ENCODE assay signal across 16 cellular contexts in the genomic region with DNA sequence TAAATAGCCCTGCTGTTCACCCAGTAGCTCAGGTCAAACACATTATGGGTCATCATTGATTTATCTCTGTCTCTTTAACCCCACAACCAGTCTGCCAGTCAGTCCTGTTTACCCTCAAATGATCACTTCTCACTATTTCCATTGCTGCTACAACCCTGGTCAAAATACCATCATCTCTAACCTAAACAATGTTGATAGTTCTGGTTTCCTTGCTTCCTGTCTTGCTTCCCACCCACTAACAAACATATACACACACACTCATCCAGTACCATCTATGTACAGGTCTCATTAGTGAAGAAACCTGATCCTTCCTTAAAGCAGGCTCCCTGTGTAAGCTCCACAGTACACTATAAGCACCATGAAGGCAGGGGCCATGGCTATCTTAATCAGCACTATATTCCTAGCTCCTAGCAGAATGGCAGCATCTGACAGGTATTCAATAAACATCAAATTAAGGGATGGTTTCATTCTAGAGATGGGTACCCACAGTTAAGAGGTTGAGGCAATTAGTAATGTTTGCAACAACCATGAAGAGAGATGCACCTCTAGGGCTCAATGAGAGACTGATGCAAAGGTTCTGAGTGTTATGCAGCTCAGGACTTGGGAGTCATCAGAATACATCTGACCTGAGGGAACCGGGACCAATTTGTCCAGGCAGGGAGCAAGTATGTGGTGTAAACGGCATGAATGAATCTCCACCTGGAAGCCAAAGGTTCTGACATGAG. TPM values are rescaled to one million over a fixed set of nuclear protein-coding genes. Genes with fewer than 3 reads are reported as not detected.
A peak's percentile ranks its signal among the peaks of the same experiment; 100 is the strongest.
DNase-seq lines count a peak whose midpoint lies in the region; TF ChIP-seq lines count a peak whose summit lies in the region.
"Had no signal": no experiment of that assay in that cellular context is flagged by ENCODE, and none has a peak within 500 bp of the region (broad histone marks: within the 10 kb centered on the region; RNA-seq: fewer than 3 reads in every experiment).

No MANE protein-coding gene starts in this region.

- WGBS in mammary epithelial cell (ENCODE audit: low coverage, missing lambda C conversion rate): 43% methylated on average over 2 of the region's 2 CpGs
- no CpG with 5 or more reads among the region's 2 CpGs for WGBS in mesendoderm (ENCODE audit: extremely low coverage, insufficient coverage, low lambda C conversion rate)

- no peaks in the 10 kb centered on the region for H3K9me3 Mint-ChIP-seq in MCF 10A (ENCODE audit: unreplicated experiment)

- no peak overlapping the region for H2BK120ac ChIP-seq in mesendoderm (ENCODE audit: low read depth, low read length)

- H4K20me1 ChIP-seq in mammary epithelial cell (ENCODE audit: insufficient read depth, low read length): no peaks in the 10 kb centered on the region

- no peaks in the 10 kb centered on the region for H3K36me3 Mint-ChIP-seq in MCF 10A (ENCODE audit: insufficient read depth, unreplicated experiment)
- H3K36me3 Mint-ChIP-seq: IgD-negative memory B cell had no signal

- dilution Hi-C loops in mammary epithelial cell (cut with HindIII; ENCODE audit: low sequenced_read_pairs): no loop called here

- H2BK15ac ChIP-seq in mesendoderm (replicated peaks; ENCODE audit: low read depth): no peak overlapping the region

- no peak overlapping the region for H4K5ac ChIP-seq in mesendoderm (ENCODE audit: low read length)

- H3K4me2 ChIP-seq in mammary epithelial cell (ENCODE audit: insufficient read depth, low read depth, low read length): no peak overlapping the region
- H3K4me2 ChIP-seq in mesendoderm (ENCODE audit: low read length): no peak overlapping the region
- H3K4me2 ChIP-seq: PC-9 had no signal

- H3K56ac ChIP-seq in mesendoderm (ENCODE audit: low read length): no peak overlapping the region

- H2AK5ac ChIP-seq in mesendoderm (ENCODE audit: low read length): no peak overlapping the region

- BruUV-seq in MCF 10A (replicated peaks; lab: Mats Ljungman, UMichigan) (no TSS peak), mammary epithelial cell (replicated peaks; lab: Mats Ljungman, UMichigan) (no TSS peak)

- peaks cover 16% of the 10 kb centered on the region for H3K4me1 Mint-ChIP-seq in MCF 10A (ENCODE audit: insufficient read depth, unreplicated experiment)

- H3K27ac ChIP-seq in mammary epithelial cell (ENCODE audit: insufficient read depth, low read depth, low read length) (no peak overlapping the region), mesendoderm (ENCODE audit: low read depth, low read length) (no peak overlapping the region)
- H3K27ac ChIP-seq: C4-2B, PC-9 had no signal

- H3K9me3 ChIP-seq in mammary epithelial cell (replicated peaks; ENCODE audit: insufficient read depth, low read length): no peaks in the 10 kb centered on the region

- no peak overlapping the region for H2AFZ ChIP-seq in mammary epithelial cell (ENCODE audit: low read depth, low read length)
- H2AFZ ChIP-seq: PC-9 had no signal

- no peaks in the 10 kb centered on the region for H3K79me1 ChIP-seq in mesendoderm (ENCODE audit: low read length)

- in situ Hi-C loops in mammary epithelial cell (cut with MboI; ENCODE audit: low sequenced_read_pairs in 2 of 2): no loop called here

- H3K27me3 Mint-ChIP-seq in MCF 10A (ENCODE audit: insufficient read depth, unreplicated experiment): no peaks in the 10 kb centered on the region

- no peak for TF ChIP-seq CTCF in MCF 10A (IDR thresholded peaks at IDR 0.05; ENCODE audit: unreplicated experiment)
- no peak for TF ChIP-seq CTCF in mammary epithelial cell (conservative IDR thresholded peaks at IDR 0.05 in 1 of 2, IDR thresholded peaks at IDR 0.05 in 1 of 2; ENCODE audit: extremely low read depth in 1 of 2, insufficient read depth in 1 of 2, low read depth in 1 of 2, low read length in 2 of 2)

- H2BK5ac ChIP-seq in mesendoderm (ENCODE audit: low read length): no peak overlapping the region

- CTCF ChIA-PET in MCF 10A (lab: Yijun Ruan, JAX): interaction anchor here (0.5 to 1.6 kb wide), 5 partner anchors 9 to 383 kb away, joined by 3 to 6 read pairs (median 3); no protein-coding TSS in a partner anchor
- CTCF ChIA-PET in mammary epithelial cell (lab: Charles Lee; ENCODE audit: low non-redundant PET): no interaction called here

- H3K79me2 ChIP-seq in mammary epithelial cell (ENCODE audit: insufficient read depth, low read length) (no peaks in the 10 kb centered on the region), mesendoderm (ENCODE audit: control insufficient read depth, insufficient read depth, low read length) (no peaks in the 10 kb centered on the region)

- intact Hi-C loops in MCF 10A (cut with micrococcal nuclease) (no loop called here), mammary epithelial cell (cut with micrococcal nuclease) (no loop called here)

- H3K4me3 Mint-ChIP-seq in MCF 10A (ENCODE audit: unreplicated experiment): no peak overlapping the region
- H3K4me3 Mint-ChIP-seq: IgD-negative memory B cell had no signal

- H3K18ac ChIP-seq in mesendoderm (ENCODE audit: low read length): no peak overlapping the region

- peak overlapping the region; percentile 21 for H3K27ac Mint-ChIP-seq in MCF 10A (ENCODE audit: low read depth, unreplicated experiment)
- H3K27ac Mint-ChIP-seq: IgD-negative memory B cell had no signal

- peak; percentile 23 for DNase-seq in NCI-H748 (lab: John Stamatoyannopoulos, UW; ENCODE audit: unreplicated experiment)
- no peak for DNase-seq in NCI-H748 treated with DMSO at 0.1 percent for 48 hours (lab: John Stamatoyannopoulos, UW)
- DNase-seq in MCF 10A (ENCODE audit: unreplicated experiment): no peak
- DNase-seq in mammary epithelial cell: no peak
- peak; percentile 44 for DNase-seq in iris pigment epithelial cell (ENCODE audit: low read depth)
- no peak for DNase-seq in NK-92 (lab: John Stamatoyannopoulos, UW; ENCODE audit: unreplicated experiment)
- no peak for DNase-seq in mesendoderm
- no peak for DNase-seq in HuH-7 (ENCODE audit: low spot score)
- DNase-seq: 8988T, H7, NCI-H1436 treated with DMSO at 0.1 percent for 48 hours, NCI-H345, NCI-H69, PC-9 had no signal

- H3K4me1 ChIP-seq in mammary epithelial cell (ENCODE audit: insufficient read depth, low read length) (no peaks in the 10 kb centered on the region), mesendoderm (ENCODE audit: control insufficient read depth, low read depth, low read length) (no peaks in the 10 kb centered on the region)

- H3K27me3 ChIP-seq in mammary epithelial cell (ENCODE audit: insufficient read depth, low read length) (no peaks in the 10 kb centered on the region), mesendoderm (ENCODE audit: insufficient read depth, low read length, poor library complexity) (no peaks in the 10 kb centered on the region)

- POLR2A ChIA-PET in MCF 10A (lab: Yijun Ruan, JAX): interaction anchor here (1.0 to 1.8 kb wide), 2 partner anchors 10 to 50 kb away, joined by 4 to 5 read pairs; a partner anchor contains a TSS

- H3K9ac ChIP-seq in mammary epithelial cell (ENCODE audit: insufficient read depth, low read length) (no peak overlapping the region), mesendoderm (ENCODE audit: low read length) (no peak overlapping the region)

- no peaks in the 10 kb centered on the region for H3K36me3 ChIP-seq in mammary epithelial cell (ENCODE audit: insufficient read depth, low read length)
- no peaks in the 10 kb centered on the region for H3K36me3 ChIP-seq in mesendoderm (ENCODE audit: control insufficient read depth, insufficient read depth, low read length)

- no peak overlapping the region for H3K4me3 ChIP-seq in mammary epithelial cell (replicated peaks in 1 of 3; ENCODE audit: insufficient read depth in 1 of 3, low read depth in 2 of 3, low read length in 3 of 3)
- no peak overlapping the region for H3K4me3 ChIP-seq in mesendoderm (ENCODE audit: low read length)
- H3K4me3 ChIP-seq: PC-9 had no signal

- H3K4ac ChIP-seq in mesendoderm (ENCODE audit: low read depth, low read length): no peak overlapping the region

- H3K23ac ChIP-seq in mesendoderm (ENCODE audit: low read length): no peak overlapping the region

- H4K8ac ChIP-seq in mesendoderm (ENCODE audit: low read depth, low read length): no peak overlapping the region

RNA-seq across cellular contexts. Expression of a gene that starts 10.0 kb away (rescaled TPM):
- total RNA-seq in MCF 10A (2022) (7.0 and 12.0 TPM in 2 replicates), mammary epithelial cell (under 1 TPM; 0.61 to 0.67 TPM)
- polyA plus RNA-seq in mammary epithelial cell: 0.09 TPM
- polyA minus RNA-seq in mammary epithelial cell: 0.05 TPM
- polyA plus RNA-seq in mesendoderm (2013, experiment 1 of 2): 2.3 TPM
- 2.6 TPM for polyA plus RNA-seq in mesendoderm (2013, experiment 2 of 2)

RNA-seq across cellular contexts. Expression of a gene that starts 53.2 kb away (rescaled TPM):
- total RNA-seq in MCF 10A (2022) (not detected in 2 replicates), mammary epithelial cell (not detected)
- not detected for polyA plus RNA-seq in mammary epithelial cell
- polyA minus RNA-seq in mammary epithelial cell: not detected
- polyA plus RNA-seq in mesendoderm (2013, experiment 1 of 2): 0.25 TPM
- polyA plus RNA-seq in mesendoderm (2013, experiment 2 of 2): 0.20 TPM
- total RNA-seq: PC-9 had no signal
- polyA plus RNA-seq: IgD-negative memory B cell had no signal

Comparison
In these comparisons a context has a peak if more than half of its experiments do, and no peak if none do; other contexts are left out.
1. DNase-seq: peak in NCI-H748 (single experiment) and iris pigment epithelial cell (single experiment); none in NCI-H748 treated with DMSO at 0.1 percent for 48 hours (single experiment), MCF 10A (single experiment), mammary epithelial cell (single experiment), NK-92 (single experiment), mesendoderm (single experiment) and HuH-7 (single experiment).